Comparison of ENCODE assay signal across 9 cellular contexts in the genomic region with DNA sequence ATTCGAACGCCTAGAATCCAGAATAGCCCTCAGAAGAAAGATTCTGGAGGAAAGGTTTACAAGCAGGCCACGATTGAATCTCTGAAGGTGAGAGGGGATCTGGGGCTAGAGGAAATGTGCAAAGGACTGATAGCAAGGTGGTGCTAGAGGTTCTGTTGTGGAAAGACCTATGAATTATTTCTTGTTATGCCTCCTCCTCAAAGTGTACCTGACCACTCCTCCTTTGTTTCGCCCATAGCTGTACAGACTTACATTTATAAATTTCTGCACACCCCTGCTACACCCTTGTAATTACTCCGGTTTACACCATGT. TPM values are rescaled to one million over a fixed set of nuclear protein-coding genes. Genes with fewer than 3 reads are reported as not detected.
DNase-seq lines count a peak whose midpoint lies in the region; ATAC-seq, FAIRE-seq and TF ChIP-seq lines count a peak whose summit lies in the region.
"Had no signal": no experiment of that assay in that cellular context is flagged by ENCODE, and none has a peak within 500 bp of the region (broad histone marks: within the 10 kb centered on the region; RNA-seq: fewer than 3 reads in every experiment).

No MANE protein-coding gene starts in this region.

- H3K36me3 ChIP-seq in psoas muscle (ENCODE audit: insufficient read depth in 1 of 2, low read depth in 1 of 2), result no peaks in the 10 kb centered on the region

- peak overlapping the region in 58 of 59 donors; percentile 71 to 100 (median 96) for H3K4me3 ChIP-seq in dorsolateral prefrontal cortex
- peak overlapping the region; percentile 74 for H3K4me3 ChIP-seq in psoas muscle

- ATAC-seq in psoas muscle (no peak), GM19463 (IDR thresholded peaks at IDR 0.05; ENCODE audit: unreplicated experiment) (no peak)

- no peak for TF ChIP-seq CTCF in dorsolateral prefrontal cortex (IDR thresholded peaks at IDR 0.05 in 54 of 56, conservative IDR thresholded peaks at IDR 0.05 in 2 of 56; ENCODE audit: low read depth in 1 of 56, partially characterized antibody in 56 of 56)
- no peak for TF ChIP-seq CTCF in psoas muscle (IDR thresholded peaks at IDR 0.05)

- no peak for DNase-seq in GM12892 (ENCODE audit: insufficient read length)
- peak; percentile 4 for DNase-seq in M059J (ENCODE audit: low read depth)
- DNase-seq in dorsolateral prefrontal cortex, result no peak
- no peak for DNase-seq in psoas muscle
- DNase-seq in activated CD4-positive, CD25-positive, alpha-beta regulatory T cell treated with anti-CD3 and anti-CD28 coated beads, Interleukin-2, amount 50 U/mL, for 72 hours, result no peak
- no peak for DNase-seq in stimulated activated CD4-positive, alpha-beta T cell treated with anti-CD3 and anti-CD28 coated beads, Interleukin-2, amount 100 ng/mL, for 24 hours
- DNase-seq in NCI-H187 (lab: John Stamatoyannopoulos, UW), result no peak

- FAIRE-seq in GM12892 (lab: Jason Lieb, UNC), result peak; percentile 51
- FAIRE-seq: RCC 7860 had no signal

- 55 to 74% (median 57%) methylated on average over 5 of the region's 5 CpGs for WGBS in psoas muscle, 3 donors

- no peaks in the 10 kb centered on the region for H3K9me3 ChIP-seq in psoas muscle

- H3K4me1 ChIP-seq in psoas muscle, result peaks cover 28% of the 10 kb centered on the region

- no peak for TF ChIP-seq POLR2A in GM12892 (IDR thresholded peaks at IDR 0.05; ENCODE audit: low read depth, low read length)

- peak overlapping the region in 5 of 59 donors; percentile 23 to 98 (median 98) for H3K27ac ChIP-seq in dorsolateral prefrontal cortex
- no peak overlapping the region for H3K27ac ChIP-seq in psoas muscle

- intact Hi-C loops in dorsolateral prefrontal cortex (cut with DNase I) (loop anchor here (5.0 to 10.0 kb wide), 5 partner anchors 107 to 820 kb away; a partner anchor contains a TSS), psoas muscle (cut with DNase I) (loop anchor here (5.0 to 10.0 kb wide), 2 partner anchors 107 to 660 kb away; a partner anchor contains a TSS)

- H3K27me3 ChIP-seq in dorsolateral prefrontal cortex (no peaks in the 10 kb centered on the region), psoas muscle (ENCODE audit: insufficient read depth in 3 of 3, low read length in 2 of 3) (no peaks in the 10 kb centered on the region)

RNA-seq across cellular contexts. Expression of a gene that starts 1.0 kb away (rescaled TPM):
- 6.1 TPM for polyA plus RNA-seq in GM12892 (2012; ENCODE audit: missing spikeins)
- 2.0 and 3.1 TPM in 2 replicates for total RNA-seq in M059J (2014; rRNA removed; shearing (Covaris generic))
- total RNA-seq in dorsolateral prefrontal cortex (10 to 100 TPM in 29 of 120 experiments, 1 to 10 TPM in 91; 5.2 to 16.1 (median 8.6) TPM), psoas muscle (10 to 100 TPM in 1 of 4 donors, 1 to 10 TPM in 3; 5.5 to 10.4 (median 6.6) TPM)
- polyA plus RNA-seq in psoas muscle, result 1 to 10 TPM; 2.3 to 9.5 (median 2.4) TPM

RNA-seq across cellular contexts. Expression of a gene that starts 1.4 kb away (rescaled TPM):
- polyA plus RNA-seq in GM12892 (2012; ENCODE audit: missing spikeins), result 111 TPM
- total RNA-seq in M059J (2014; rRNA removed; shearing (Covaris generic)), result 540 and 619 TPM in 2 replicates
- total RNA-seq in dorsolateral prefrontal cortex, result 100 to 1,000 TPM; 155 to 435 (median 269) TPM
- 100 to 1,000 TPM; 166 to 216 (median 182) TPM for total RNA-seq in psoas muscle
- polyA plus RNA-seq in psoas muscle, result 100 to 1,000 TPM; 123 to 240 (median 140) TPM

RNA-seq across cellular contexts. Expression of a gene that starts 36.4 kb away (rescaled TPM):
- not detected for polyA plus RNA-seq in GM12892 (2012; ENCODE audit: missing spikeins)
- total RNA-seq in M059J (2014; rRNA removed; shearing (Covaris generic)), result not detected in 2 replicates
- total RNA-seq in dorsolateral prefrontal cortex, result 1 to 10 TPM in 1 of 120 experiments, under 1 TPM in 1, not detected in 118; 0.23 to 1.0 TPM
- total RNA-seq in psoas muscle, result not detected
- polyA plus RNA-seq in psoas muscle, result not detected
